Comparison of ENCODE assay signal across 1 cellular context in the genomic region with DNA sequence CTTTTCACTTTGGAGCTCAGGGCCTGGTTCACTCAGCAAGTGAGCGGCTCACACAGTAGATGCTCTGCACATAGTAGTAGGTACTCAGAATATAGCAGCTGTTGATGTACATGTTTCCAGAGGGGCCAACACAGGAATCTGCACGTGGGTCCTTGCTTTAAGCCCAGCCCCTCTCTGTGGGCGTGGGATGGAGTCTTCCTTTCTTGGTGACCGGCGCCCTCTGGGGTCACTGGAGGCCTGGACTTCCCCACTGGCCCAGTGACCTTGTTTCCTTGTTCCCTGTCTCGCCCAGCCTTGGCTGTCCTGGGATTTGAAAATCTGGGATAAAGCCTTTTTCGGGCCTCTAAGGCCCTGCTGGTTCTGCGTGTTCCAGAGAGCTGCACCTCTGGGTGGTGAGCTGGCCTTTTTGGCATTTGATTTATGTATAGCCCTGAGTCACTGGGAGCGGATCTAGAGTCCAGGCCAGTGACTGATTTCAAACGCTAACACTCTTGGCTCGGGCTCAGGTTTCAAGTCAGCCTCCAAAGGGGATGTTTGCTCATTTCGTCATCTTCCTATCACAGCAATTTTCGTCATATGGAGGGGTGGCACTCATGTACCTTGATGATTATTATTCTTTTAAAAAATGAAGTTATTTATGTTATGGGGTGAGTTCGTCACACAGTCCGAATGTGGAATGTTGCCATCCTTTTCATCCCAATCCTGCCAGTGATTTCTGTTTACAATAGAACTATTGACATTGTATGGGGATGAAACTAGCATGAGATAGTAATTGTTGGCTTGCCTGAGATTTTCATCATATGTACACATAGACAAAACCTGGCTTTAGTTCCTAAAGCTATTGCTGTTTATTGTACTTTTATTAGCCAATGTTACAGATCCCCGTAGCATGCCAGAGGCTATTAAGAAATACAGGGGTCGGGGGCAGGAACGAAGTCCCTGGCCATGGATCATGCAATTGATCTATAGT.
TF ChIP-seq lines count a peak whose summit lies in the region.

No MANE protein-coding gene starts in this region.

TF ChIP-seq in HEK293, 187 proteins besides CTCF, POLR2A, EP300 and RAD21 (continued from another document and continues in another):
- TF ChIP-seq ZNF24 (tag by site-specific recombination; IDR thresholded peaks at IDR 0.05) (peak; percentile 87), ZNF510 (tag by site-specific recombination; IDR thresholded peaks at IDR 0.05; ENCODE audit: insufficient replicate concordance) (no peak), ZSCAN23 (tag by site-specific recombination; IDR thresholded peaks at IDR 0.05) (peak; percentile 83; the same call in 1 of the 2 replicates), ZNF558 (tag by site-specific recombination; IDR thresholded peaks at IDR 0.05) (peak; percentile 42; the same call in 1 of the 2 replicates), ZNF600 (tag by site-specific recombination; IDR thresholded peaks at IDR 0.05) (peak; percentile 89), SCRT2 (tag by site-specific recombination; IDR thresholded peaks at IDR 0.05) (0 out of 2 replicates have a peak, but pooled peaks have one; percentile 6), ZBTB17 (tag by site-specific recombination; IDR thresholded peaks at IDR 0.05) (peak; percentile 95), ZNF10 (tag by site-specific recombination; IDR thresholded peaks at IDR 0.05) (peak; percentile 37; the same call in 1 of the 2 replicates), RBAK (tag by site-specific recombination; IDR thresholded peaks at IDR 0.05) (no peak), ZNF211 (tag by site-specific recombination; IDR thresholded peaks at IDR 0.05; ENCODE audit: low read depth) (no peak), ZNF792 (tag by site-specific recombination; IDR thresholded peaks at IDR 0.05) (0 out of 2 replicates have a peak, but pooled peaks have one; percentile 26), IKZF3 (tag by site-specific recombination; IDR thresholded peaks at IDR 0.05) (peak; percentile 85; the same call in 1 of the 2 replicates), OSR2 (tag by site-specific recombination; IDR thresholded peaks at IDR 0.05) (peak; percentile 71; the same call in 1 of the 2 replicates), ZNF660 (tag by site-specific recombination; IDR thresholded peaks at IDR 0.05) (peak; percentile 99), ZBTB1 (tag by site-specific recombination; IDR thresholded peaks at IDR 0.05) (no peak), KLF10 (tag by site-specific recombination; IDR thresholded peaks at IDR 0.05) (peak; percentile 72), ZNF121 (tag by site-specific recombination; IDR thresholded peaks at IDR 0.05) (peak; percentile 36; the same call in 1 of the 2 replicates), ZNF629 (tag by site-specific recombination; IDR thresholded peaks at IDR 0.05) (peak; percentile 99), GLIS2 (tag by site-specific recombination; IDR thresholded peaks at IDR 0.05) (peak; percentile 56; the same call in 1 of the 2 replicates), ZNF610 (tag by site-specific recombination; IDR thresholded peaks at IDR 0.05; ENCODE audit: borderline replicate concordance) (peak; percentile 77), MEIS1 (CRISPR knock-in tag; IDR thresholded peaks at IDR 0.05; ENCODE audit: borderline replicate concordance) (peak; percentile 38; the same call in 1 of the 2 replicates), BCL11A (tag by site-specific recombination; IDR thresholded peaks at IDR 0.05; ENCODE audit: low read depth) (peak; percentile 90; the same call in 1 of the 2 replicates), ZFHX2 (tag by site-specific recombination; conservative IDR thresholded peaks at IDR 0.05) (peak; percentile 27; the same call in 1 of the 2 replicates), ZBTB8A (tag by site-specific recombination; IDR thresholded peaks at IDR 0.05) (peak; percentile 75), ZNF184 (tag by site-specific recombination; IDR thresholded peaks at IDR 0.05) (0 out of 2 replicates have a peak, but pooled peaks have one; percentile 8), ZNF623 (tag by site-specific recombination; IDR thresholded peaks at IDR 0.05) (no peak), ZXDB (tag by site-specific recombination; IDR thresholded peaks at IDR 0.05) (peak; percentile 62; the same call in 1 of the 2 replicates), KLF8 (tag by site-specific recombination; IDR thresholded peaks at IDR 0.05) (0 out of 2 replicates have a peak, but pooled peaks have one; percentile 46), ZNF391 (tag by site-specific recombination; IDR thresholded peaks at IDR 0.05; ENCODE audit: borderline replicate concordance, low read depth) (peak; percentile 85; the same call in 1 of the 2 replicates), ZNF791 (tag by site-specific recombination; IDR thresholded peaks at IDR 0.05) (no peak), ZNF2 (tag by site-specific recombination; IDR thresholded peaks at IDR 0.05) (peak; percentile 59; the same call in 1 of the 2 replicates), ZNF324 (tag by site-specific recombination; IDR thresholded peaks at IDR 0.05) (peak; percentile 86), ZNF366 (tag by site-specific recombination; conservative IDR thresholded peaks at IDR 0.05) (peak; percentile 95), MZF1 (tag by site-specific recombination; IDR thresholded peaks at IDR 0.05; ENCODE audit: borderline replicate concordance) (peak; percentile 85)
- TF ChIP-seq, protein P1, sequence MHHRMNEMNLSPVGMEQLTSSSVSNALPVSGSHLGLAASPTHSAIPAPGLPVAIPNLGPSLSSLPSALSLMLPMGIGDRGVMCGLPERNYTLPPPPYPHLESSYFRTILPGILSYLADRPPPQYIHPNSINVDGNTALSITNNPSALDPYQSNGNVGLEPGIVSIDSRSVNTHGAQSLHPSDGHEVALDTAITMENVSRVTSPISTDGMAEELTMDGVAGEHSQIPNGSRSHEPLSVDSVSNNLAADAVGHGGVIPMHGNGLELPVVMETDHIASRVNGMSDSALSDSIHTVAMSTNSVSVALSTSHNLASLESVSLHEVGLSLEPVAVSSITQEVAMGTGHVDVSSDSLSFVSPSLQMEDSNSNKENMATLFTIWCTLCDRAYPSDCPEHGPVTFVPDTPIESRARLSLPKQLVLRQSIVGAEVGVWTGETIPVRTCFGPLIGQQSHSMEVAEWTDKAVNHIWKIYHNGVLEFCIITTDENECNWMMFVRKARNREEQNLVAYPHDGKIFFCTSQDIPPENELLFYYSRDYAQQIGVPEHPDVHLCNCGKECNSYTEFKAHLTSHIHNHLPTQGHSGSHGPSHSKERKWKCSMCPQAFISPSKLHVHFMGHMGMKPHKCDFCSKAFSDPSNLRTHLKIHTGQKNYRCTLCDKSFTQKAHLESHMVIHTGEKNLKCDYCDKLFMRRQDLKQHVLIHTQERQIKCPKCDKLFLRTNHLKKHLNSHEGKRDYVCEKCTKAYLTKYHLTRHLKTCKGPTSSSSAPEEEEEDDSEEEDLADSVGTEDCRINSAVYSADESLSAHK (tag by site-specific recombination; IDR thresholded peaks at IDR 0.05): peak; percentile 60; the same call in 1 of the 2 replicates
- TF ChIP-seq, protein P2, sequence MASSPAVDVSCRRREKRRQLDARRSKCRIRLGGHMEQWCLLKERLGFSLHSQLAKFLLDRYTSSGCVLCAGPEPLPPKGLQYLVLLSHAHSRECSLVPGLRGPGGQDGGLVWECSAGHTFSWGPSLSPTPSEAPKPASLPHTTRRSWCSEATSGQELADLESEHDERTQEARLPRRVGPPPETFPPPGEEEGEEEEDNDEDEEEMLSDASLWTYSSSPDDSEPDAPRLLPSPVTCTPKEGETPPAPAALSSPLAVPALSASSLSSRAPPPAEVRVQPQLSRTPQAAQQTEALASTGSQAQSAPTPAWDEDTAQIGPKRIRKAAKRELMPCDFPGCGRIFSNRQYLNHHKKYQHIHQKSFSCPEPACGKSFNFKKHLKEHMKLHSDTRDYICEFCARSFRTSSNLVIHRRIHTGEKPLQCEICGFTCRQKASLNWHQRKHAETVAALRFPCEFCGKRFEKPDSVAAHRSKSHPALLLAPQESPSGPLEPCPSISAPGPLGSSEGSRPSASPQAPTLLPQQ (tag by site-specific recombination; IDR thresholded peaks at IDR 0.05): 0 out of 2 replicates have a peak, but pooled peaks have one; percentile 66
- TF ChIP-seq, protein P3, sequence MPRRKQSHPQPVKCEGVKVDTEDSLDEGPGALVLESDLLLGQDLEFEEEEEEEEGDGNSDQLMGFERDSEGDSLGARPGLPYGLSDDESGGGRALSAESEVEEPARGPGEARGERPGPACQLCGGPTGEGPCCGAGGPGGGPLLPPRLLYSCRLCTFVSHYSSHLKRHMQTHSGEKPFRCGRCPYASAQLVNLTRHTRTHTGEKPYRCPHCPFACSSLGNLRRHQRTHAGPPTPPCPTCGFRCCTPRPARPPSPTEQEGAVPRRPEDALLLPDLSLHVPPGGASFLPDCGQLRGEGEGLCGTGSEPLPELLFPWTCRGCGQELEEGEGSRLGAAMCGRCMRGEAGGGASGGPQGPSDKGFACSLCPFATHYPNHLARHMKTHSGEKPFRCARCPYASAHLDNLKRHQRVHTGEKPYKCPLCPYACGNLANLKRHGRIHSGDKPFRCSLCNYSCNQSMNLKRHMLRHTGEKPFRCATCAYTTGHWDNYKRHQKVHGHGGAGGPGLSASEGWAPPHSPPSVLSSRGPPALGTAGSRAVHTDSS (tag by site-specific recombination; IDR thresholded peaks at IDR 0.05): peak; percentile 9; the same call in 1 of the 2 replicates
- TF ChIP-seq, protein P4, sequence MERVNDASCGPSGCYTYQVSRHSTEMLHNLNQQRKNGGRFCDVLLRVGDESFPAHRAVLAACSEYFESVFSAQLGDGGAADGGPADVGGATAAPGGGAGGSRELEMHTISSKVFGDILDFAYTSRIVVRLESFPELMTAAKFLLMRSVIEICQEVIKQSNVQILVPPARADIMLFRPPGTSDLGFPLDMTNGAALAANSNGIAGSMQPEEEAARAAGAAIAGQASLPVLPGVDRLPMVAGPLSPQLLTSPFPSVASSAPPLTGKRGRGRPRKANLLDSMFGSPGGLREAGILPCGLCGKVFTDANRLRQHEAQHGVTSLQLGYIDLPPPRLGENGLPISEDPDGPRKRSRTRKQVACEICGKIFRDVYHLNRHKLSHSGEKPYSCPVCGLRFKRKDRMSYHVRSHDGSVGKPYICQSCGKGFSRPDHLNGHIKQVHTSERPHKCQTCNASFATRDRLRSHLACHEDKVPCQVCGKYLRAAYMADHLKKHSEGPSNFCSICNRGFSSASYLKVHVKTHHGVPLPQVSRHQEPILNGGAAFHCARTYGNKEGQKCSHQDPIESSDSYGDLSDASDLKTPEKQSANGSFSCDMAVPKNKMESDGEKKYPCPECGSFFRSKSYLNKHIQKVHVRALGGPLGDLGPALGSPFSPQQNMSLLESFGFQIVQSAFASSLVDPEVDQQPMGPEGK (tag by site-specific recombination; IDR thresholded peaks at IDR 0.05): peak; percentile 70
- TF ChIP-seq, protein P5, sequence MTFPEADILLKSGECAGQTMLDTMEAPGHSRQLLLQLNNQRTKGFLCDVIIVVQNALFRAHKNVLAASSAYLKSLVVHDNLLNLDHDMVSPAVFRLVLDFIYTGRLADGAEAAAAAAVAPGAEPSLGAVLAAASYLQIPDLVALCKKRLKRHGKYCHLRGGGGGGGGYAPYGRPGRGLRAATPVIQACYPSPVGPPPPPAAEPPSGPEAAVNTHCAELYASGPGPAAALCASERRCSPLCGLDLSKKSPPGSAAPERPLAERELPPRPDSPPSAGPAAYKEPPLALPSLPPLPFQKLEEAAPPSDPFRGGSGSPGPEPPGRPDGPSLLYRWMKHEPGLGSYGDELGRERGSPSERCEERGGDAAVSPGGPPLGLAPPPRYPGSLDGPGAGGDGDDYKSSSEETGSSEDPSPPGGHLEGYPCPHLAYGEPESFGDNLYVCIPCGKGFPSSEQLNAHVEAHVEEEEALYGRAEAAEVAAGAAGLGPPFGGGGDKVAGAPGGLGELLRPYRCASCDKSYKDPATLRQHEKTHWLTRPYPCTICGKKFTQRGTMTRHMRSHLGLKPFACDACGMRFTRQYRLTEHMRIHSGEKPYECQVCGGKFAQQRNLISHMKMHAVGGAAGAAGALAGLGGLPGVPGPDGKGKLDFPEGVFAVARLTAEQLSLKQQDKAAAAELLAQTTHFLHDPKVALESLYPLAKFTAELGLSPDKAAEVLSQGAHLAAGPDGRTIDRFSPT (tag by site-specific recombination; IDR thresholded peaks at IDR 0.05): peak; percentile 89
- TF ChIP-seq, protein P6, sequence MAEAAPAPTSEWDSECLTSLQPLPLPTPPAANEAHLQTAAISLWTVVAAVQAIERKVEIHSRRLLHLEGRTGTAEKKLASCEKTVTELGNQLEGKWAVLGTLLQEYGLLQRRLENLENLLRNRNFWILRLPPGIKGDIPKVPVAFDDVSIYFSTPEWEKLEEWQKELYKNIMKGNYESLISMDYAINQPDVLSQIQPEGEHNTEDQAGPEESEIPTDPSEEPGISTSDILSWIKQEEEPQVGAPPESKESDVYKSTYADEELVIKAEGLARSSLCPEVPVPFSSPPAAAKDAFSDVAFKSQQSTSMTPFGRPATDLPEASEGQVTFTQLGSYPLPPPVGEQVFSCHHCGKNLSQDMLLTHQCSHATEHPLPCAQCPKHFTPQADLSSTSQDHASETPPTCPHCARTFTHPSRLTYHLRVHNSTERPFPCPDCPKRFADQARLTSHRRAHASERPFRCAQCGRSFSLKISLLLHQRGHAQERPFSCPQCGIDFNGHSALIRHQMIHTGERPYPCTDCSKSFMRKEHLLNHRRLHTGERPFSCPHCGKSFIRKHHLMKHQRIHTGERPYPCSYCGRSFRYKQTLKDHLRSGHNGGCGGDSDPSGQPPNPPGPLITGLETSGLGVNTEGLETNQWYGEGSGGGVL (tag by site-specific recombination; IDR thresholded peaks at IDR 0.05): peak; percentile 50
- TF ChIP-seq, protein P7, sequence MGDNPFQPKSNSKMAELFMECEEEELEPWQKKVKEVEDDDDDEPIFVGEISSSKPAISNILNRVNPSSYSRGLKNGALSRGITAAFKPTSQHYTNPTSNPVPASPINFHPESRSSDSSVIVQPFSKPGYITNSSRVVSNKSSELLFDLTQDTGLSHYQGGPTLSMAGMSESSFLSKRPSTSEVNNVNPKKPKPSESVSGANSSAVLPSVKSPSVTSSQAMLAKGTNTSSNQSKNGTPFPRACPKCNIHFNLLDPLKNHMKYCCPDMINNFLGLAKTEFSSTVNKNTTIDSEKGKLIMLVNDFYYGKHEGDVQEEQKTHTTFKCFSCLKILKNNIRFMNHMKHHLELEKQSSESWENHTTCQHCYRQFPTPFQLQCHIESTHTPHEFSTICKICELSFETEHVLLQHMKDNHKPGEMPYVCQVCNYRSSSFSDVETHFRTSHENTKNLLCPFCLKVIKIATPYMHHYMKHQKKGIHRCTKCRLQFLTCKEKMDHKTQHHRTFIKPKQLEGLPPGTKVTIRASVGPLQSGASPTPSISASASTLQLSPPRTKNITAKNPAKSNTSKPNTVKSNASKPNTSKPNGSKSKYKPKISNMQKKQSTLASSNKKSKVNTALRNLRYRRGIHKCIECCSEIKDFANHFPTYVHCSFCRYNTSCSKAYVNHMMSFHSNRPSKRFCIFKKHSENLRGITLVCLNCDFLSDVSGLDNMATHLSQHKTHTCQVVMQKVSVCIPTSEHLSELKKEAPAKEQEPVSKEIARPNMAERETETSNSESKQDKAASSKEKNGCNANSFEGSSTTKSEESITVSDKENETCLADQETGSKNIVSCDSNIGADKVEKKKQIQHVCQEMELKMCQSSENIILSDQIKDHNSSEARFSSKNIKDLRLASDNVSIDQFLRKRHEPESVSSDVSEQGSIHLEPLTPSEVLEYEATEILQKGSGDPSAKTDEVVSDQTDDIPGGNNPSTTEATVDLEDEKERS (tag by site-specific recombination; IDR thresholded peaks at IDR 0.05): no peak
